ENCODE assay signal across 3 cellular contexts in genomic region chr16:84948855-84949610, GRCh38.
TF ChIP-seq lines count a peak whose summit lies in the region.

No MANE protein-coding gene starts in this region.

TF ChIP-seq in HEK293, 187 proteins besides CTCF, POLR2A, EP300 and RAD21:
- TF ChIP-seq ZNF792 (tag by site-specific recombination; IDR thresholded peaks at IDR 0.05) (no peak), ZSCAN4 (tag by site-specific recombination; IDR thresholded peaks at IDR 0.05) (peak; percentile 93)

TF ChIP-seq in GM12878, 131 proteins besides CTCF, POLR2A, EP300 and RAD21 (continues in another document):
- TF ChIP-seq KLF5 (IDR thresholded peaks at IDR 0.05; ENCODE audit: partially characterized antibody) (no peak), BCL3 (IDR thresholded peaks at IDR 0.05; ENCODE audit: borderline replicate concordance, insufficient read depth, low read depth, low read length, poor library complexity, severe bottlenecking) (no peak), ZNF592 (IDR thresholded peaks at IDR 0.05) (no peak), FOS (IDR thresholded peaks at IDR 0.05; ENCODE audit: borderline replicate concordance, extremely low read depth, insufficient read length) (no peak), BRCA1 (IDR thresholded peaks at IDR 0.05; ENCODE audit: low read depth, low read length) (no peak), LARP7 (IDR thresholded peaks at IDR 0.05) (no peak), NBN (IDR thresholded peaks at IDR 0.05) (peak; percentile 89), USF1 (IDR thresholded peaks at IDR 0.05; ENCODE audit: borderline replicate concordance, extremely low read length, insufficient read depth, low read depth, low read length) (no peak), CEBPB (IDR thresholded peaks at IDR 0.05; ENCODE audit: borderline replicate concordance in 1 of 2, low read depth in 2 of 2, low read length in 2 of 2) (no peak), MAX (IDR thresholded peaks at IDR 0.05; ENCODE audit: low read depth, low read length) (no peak), EGR1 (IDR thresholded peaks at IDR 0.05; ENCODE audit: borderline replicate concordance in 1 of 2, low read depth in 2 of 2, low read length in 2 of 2) (no peak), ZNF384 (IDR thresholded peaks at IDR 0.05; ENCODE audit: borderline replicate concordance, low read depth, low read length) (no peak), POU2F2 (IDR thresholded peaks at IDR 0.05; ENCODE audit: borderline replicate concordance, low read depth, low read length) (no peak), CBX5 (IDR thresholded peaks at IDR 0.05; ENCODE audit: low read depth) (no peak), ZBED1 (IDR thresholded peaks at IDR 0.05; ENCODE audit: borderline replicate concordance) (no peak), CEBPZ (IDR thresholded peaks at IDR 0.05; ENCODE audit: low read depth, low read length) (no peak), ZNF24 (IDR thresholded peaks at IDR 0.05) (no peak), SUZ12 (IDR thresholded peaks at IDR 0.05; ENCODE audit: unreplicated experiment) (no peak), TARDBP (IDR thresholded peaks at IDR 0.05; ENCODE audit: borderline replicate concordance) (no peak), SUPT20H (IDR thresholded peaks at IDR 0.05; ENCODE audit: borderline replicate concordance, control insufficient read depth, low read depth, low read length) (no peak)

TF ChIP-seq in HepG2, 621 proteins besides CTCF, POLR2A, EP300 and RAD21 (continues in another document):
- 0 out of 2 replicates have a peak, but pooled peaks have one; percentile 9 for TF ChIP-seq SKIL (CRISPR knock-in tag; IDR thresholded peaks at IDR 0.05; ENCODE audit: borderline replicate concordance)
- no peak for TF ChIP-seq SOX6 (IDR thresholded peaks at IDR 0.05)
- TF ChIP-seq SOX6 (CRISPR knock-in tag; IDR thresholded peaks at IDR 0.05): 0 out of 2 replicates have a peak, but pooled peaks have one; percentile 4
- 0 out of 2 replicates have a peak, but pooled peaks have one; percentile 27 for TF ChIP-seq LBX2 (CRISPR knock-in tag; IDR thresholded peaks at IDR 0.05; ENCODE audit: borderline replicate concordance)
- 0 out of 2 replicates have a peak, but pooled peaks have one; percentile 59 for TF ChIP-seq SAFB2 (CRISPR knock-in tag; IDR thresholded peaks at IDR 0.05; ENCODE audit: borderline replicate concordance, low read depth)
- TF ChIP-seq ZHX2 (IDR thresholded peaks at IDR 0.05; ENCODE audit: low read depth): no peak
- TF ChIP-seq ZHX2 (CRISPR knock-in tag; IDR thresholded peaks at IDR 0.05; ENCODE audit: borderline replicate concordance): no peak
- TF ChIP-seq TMF1 (CRISPR knock-in tag; IDR thresholded peaks at IDR 0.05; ENCODE audit: low read depth): 0 out of 2 replicates have a peak, but pooled peaks have one; percentile 22
- TF ChIP-seq NONO (IDR thresholded peaks at IDR 0.05): 0 out of 2 replicates have a peak, but pooled peaks have one; percentile 24
- no peak for TF ChIP-seq NONO (CRISPR knock-in tag; conservative IDR thresholded peaks at IDR 0.05)
- TF ChIP-seq ZNF646 (CRISPR knock-in tag; IDR thresholded peaks at IDR 0.05): peak; percentile 98
- peak; percentile 74; the same call in 1 of the 2 replicates for TF ChIP-seq MNT (IDR thresholded peaks at IDR 0.05)
- 0 out of 2 replicates have a peak, but pooled peaks have one; percentile 69 for TF ChIP-seq ZSCAN21 (CRISPR knock-in tag; IDR thresholded peaks at IDR 0.05; ENCODE audit: borderline replicate concordance)
- peak; percentile 1 for TF ChIP-seq ZNF883 (CRISPR knock-in tag; IDR thresholded peaks at IDR 0.05; ENCODE audit: not compliant biosample characterization)
- 0 out of 2 replicates have a peak, but pooled peaks have one; percentile 49 for TF ChIP-seq ZNF713 (CRISPR knock-in tag; IDR thresholded peaks at IDR 0.05)
- 0 out of 2 replicates have a peak, but pooled peaks have one; percentile 18 for TF ChIP-seq REL (CRISPR knock-in tag; conservative IDR thresholded peaks at IDR 0.05)
- TF ChIP-seq E2F1 (CRISPR knock-in tag; IDR thresholded peaks at IDR 0.05): no peak
- 0 out of 2 replicates have a peak, but pooled peaks have one; percentile 37 for TF ChIP-seq NBN (conservative IDR thresholded peaks at IDR 0.05)
- TF ChIP-seq MAX (IDR thresholded peaks at IDR 0.05): 0 out of 2 replicates have a peak, but pooled peaks have one; percentile 6
- 0 out of 2 replicates have a peak, but pooled peaks have one; percentile 49 for TF ChIP-seq IKZF1 (IDR thresholded peaks at IDR 0.05)
- no peak for TF ChIP-seq NR2F1 (CRISPR knock-in tag; IDR thresholded peaks at IDR 0.05)
- TF ChIP-seq HIVEP1 (CRISPR knock-in tag; IDR thresholded peaks at IDR 0.05): 0 out of 2 replicates have a peak, but pooled peaks have one; percentile 6
- 0 out of 2 replicates have a peak, but pooled peaks have one; percentile 5 for TF ChIP-seq ZFP91 (CRISPR knock-in tag; IDR thresholded peaks at IDR 0.05; ENCODE audit: borderline replicate concordance)
- TF ChIP-seq MXI1 (IDR thresholded peaks at IDR 0.05; ENCODE audit: borderline replicate concordance, low read depth, low read length): no peak
- TF ChIP-seq SKI (IDR thresholded peaks at IDR 0.05; ENCODE audit: partially characterized antibody): peak; percentile 58
